18 cellular contexts compared by ENCODE assay signal in genomic region chrX:150253946-150254615, GRCh38.
"Had no signal": no experiment of that assay in that cellular context is flagged by ENCODE, and none has a peak within 500 bp of the region (broad histone marks: within the 10 kb centered on the region; RNA-seq: fewer than 3 reads in every experiment).

No MANE protein-coding gene starts in this region.

- H3K4me3 ChIP-seq: dorsolateral prefrontal cortex, esophagus squamous epithelium, heart left ventricle, ovary, suprapubic skin, upper lobe of right lung had no signal

- H3K36me3 ChIP-seq: esophagus squamous epithelium, heart left ventricle, ovary, suprapubic skin, upper lobe of right lung had no signal

- ATAC-seq: heart left ventricle; left lobe of liver; stimulated activated naive CD8-positive, alpha-beta T cell treated with anti-CD3 and anti-CD28 coated beads, Interleukin-15, Interleukin-2, amounts not matched to agents 100 U/mL and 50 U/mL, for 24 hours; T-helper 17 cell; upper lobe of right lung had no signal

- DNase-seq: activated B cell treated with CpG ODN at 0.5 μM for 24 hours; activated CD4-positive, alpha-beta T cell treated with anti-CD3 and anti-CD28 coated beads, Interleukin-2, amount 10 ng/mL, durations not matched to agents 24 days and 14 days; activated naive CD4-positive, alpha-beta T cell treated with anti-CD3 and anti-CD28 coated beads, Interleukin-2, amount 50 U/mL, for 16 hours; cerebellar nuclear complex; dorsolateral prefrontal cortex; esophagus squamous epithelium; foreskin melanocyte; heart left ventricle; ovary; stimulated activated CD4-positive, alpha-beta T cell treated with anti-CD3 and anti-CD28 coated beads, Interleukin-4, amount 100 ng/mL, for 1 hour; stimulated activated CD8-positive, alpha-beta memory T cell treated with anti-CD3 and anti-CD28 coated beads, Interleukin-4, amount 100 ng/mL, for 48 hours; stimulated activated naive CD8-positive, alpha-beta T cell treated with anti-CD3 and anti-CD28 coated beads, Interleukin-15, Interleukin-2, amounts not matched to agents 100 U/mL and 50 U/mL, for 24 hours; T-helper 17 cell; upper lobe of right lung had no signal

- FAIRE-seq: islet of Langerhans, TTC549 had no signal

- H3K4me1 ChIP-seq: esophagus squamous epithelium, heart left ventricle, suprapubic skin, upper lobe of right lung had no signal

- H3K27me3 ChIP-seq: esophagus squamous epithelium, ovary, suprapubic skin, upper lobe of right lung had no signal

- H3K9me3 ChIP-seq: esophagus squamous epithelium, heart left ventricle, ovary, suprapubic skin, upper lobe of right lung had no signal

- H3K27ac ChIP-seq: dorsolateral prefrontal cortex, esophagus squamous epithelium, heart left ventricle, ovary, suprapubic skin, upper lobe of right lung had no signal
